1 cellular context compared by ENCODE assay signal in genomic region chr12:21637985-21638891, GRCh38.
A peak's percentile ranks its signal among the peaks of the same experiment; 100 is the strongest.
TF ChIP-seq lines count a peak whose summit lies in the region.

No MANE protein-coding gene starts in this region.

TF ChIP-seq in HepG2, 621 proteins besides CTCF, POLR2A, EP300 and RAD21:
- peak; percentile 71; the same call in 1 of the 2 replicates for TF ChIP-seq NFE2L2 (IDR thresholded peaks at IDR 0.05; ENCODE audit: low read length)
- TF ChIP-seq CREB3 (CRISPR knock-in tag; IDR thresholded peaks at IDR 0.05) = no peak
